23 cellular contexts compared by ENCODE assay signal in the genomic region with DNA sequence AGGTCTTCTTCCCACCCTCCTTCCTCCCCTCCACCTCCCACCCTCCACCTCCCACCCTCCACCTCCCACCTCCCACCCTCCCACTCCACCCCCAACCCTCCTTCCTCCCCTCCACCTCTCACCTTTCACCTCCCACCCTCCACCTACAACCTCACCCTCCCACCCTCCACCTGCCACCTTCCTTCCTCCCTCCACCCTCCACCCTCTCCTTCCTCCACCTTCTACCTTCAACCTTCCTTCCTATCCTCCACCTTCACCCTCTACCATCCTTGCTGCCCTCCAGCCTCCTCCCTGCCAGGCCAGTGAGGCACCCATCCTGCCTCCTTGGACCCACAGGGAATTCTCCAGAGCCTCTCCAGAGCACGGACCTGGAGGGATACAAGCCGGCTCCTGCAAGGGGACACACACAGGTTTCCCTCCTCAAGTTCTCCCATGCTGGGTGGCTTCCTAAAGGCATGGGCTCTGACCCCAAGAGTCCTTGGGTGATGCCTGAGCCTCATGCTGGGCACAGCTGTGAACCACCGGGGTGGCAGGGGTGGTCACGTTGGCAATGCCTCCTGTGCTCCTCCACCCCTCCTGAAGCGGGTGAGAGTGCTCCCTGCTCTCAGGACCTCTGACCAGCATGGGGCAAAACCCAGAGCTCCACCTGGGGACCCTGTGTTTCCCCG.
"Had no signal": no experiment of that assay in that cellular context is flagged by ENCODE, and none has a peak within 500 bp of the region (broad histone marks: within the 10 kb centered on the region; RNA-seq: fewer than 3 reads in every experiment).

No MANE protein-coding gene starts in this region.

- H3K27ac ChIP-seq: Peyer's patch had no signal

- DNase-seq: activated B cell treated with CpG ODN at 0.5 μM for 24 hours; activated CD4-positive, alpha-beta memory T cell treated with anti-CD3 and anti-CD28 coated beads, Interleukin-2, amount 10 ng/mL, durations not matched to agents 7 days and 5 days; activated CD4-positive, alpha-beta T cell treated with anti-CD3 and anti-CD28 coated beads, Interleukin-2, amount 10 ng/mL, durations not matched to agents 7 days and 5 days; activated naive CD4-positive, alpha-beta T cell; activated T-cell treated with anti-CD3 and anti-CD28 coated beads for 4 hours; activated T-cell treated with anti-CD3 and anti-CD28 coated beads, Interleukin-2, amount 50 U/mL, for 48 hours; amygdala; Karpas-422; NCI-H1048; NCI-H146; NCI-H187 treated with DMSO at 0.1 percent for 48 hours; NCI-H2081 treated with DMSO at 0.1 percent for 48 hours; NCI-H446; NCI-H524; SHP77 treated with DMSO at 0.1 percent for 48 hours; T-helper 2 cell; T1000 had no signal

- H3K36me3 Mint-ChIP-seq: activated naive CD4-positive, alpha-beta T cell treated with anti-CD3 and anti-CD28 coated beads, Interleukin-2, amount 50 U/mL, for 24 hours; brain had no signal

- H3K9me3 ChIP-seq: Peyer's patch had no signal

- H3K4me1 ChIP-seq: Peyer's patch had no signal

- H3K27ac Mint-ChIP-seq: activated B cell treated with CpG ODN at 0.5 μM for 24 hours; activated CD4-positive, alpha-beta memory T cell treated with anti-CD3 and anti-CD28 coated beads, Interleukin-2, amount 10 ng/mL, durations not matched to agents 7 days and 5 days; activated CD4-positive, alpha-beta T cell treated with anti-CD3 and anti-CD28 coated beads, Interleukin-2, amount 10 ng/mL, durations not matched to agents 7 days and 5 days; activated naive CD4-positive, alpha-beta T cell treated with anti-CD3 and anti-CD28 coated beads, Interleukin-2, amount 50 U/mL, for 24 hours; activated T-helper 2 cell treated with anti-CD3 and anti-CD28 coated beads, Interferon-gamma antibody, Interleukin-2, Interleukin-4, amounts not matched to agents 10 μg/mL and 5 μg/mL and 100 μg/mL, durations not matched to agents 14 hours and 24 hours and 36 hours had no signal

- H3K27me3 ChIP-seq: Peyer's patch had no signal

- H3K27me3 Mint-ChIP-seq: activated B cell treated with CpG ODN at 0.5 μM for 24 hours; activated CD4-positive, alpha-beta T cell treated with anti-CD3 and anti-CD28 coated beads, Interleukin-2, amount 10 ng/mL, durations not matched to agents 7 days and 5 days; activated naive CD4-positive, alpha-beta T cell treated with anti-CD3 and anti-CD28 coated beads, Interleukin-2, amount 50 U/mL, for 24 hours had no signal

- H3K4me3 Mint-ChIP-seq: activated B cell treated with CpG ODN at 0.5 μM for 24 hours; activated CD4-positive, alpha-beta memory T cell treated with anti-CD3 and anti-CD28 coated beads, Interleukin-2, amount 10 ng/mL, durations not matched to agents 7 days and 5 days; activated CD4-positive, alpha-beta T cell treated with anti-CD3 and anti-CD28 coated beads, Interleukin-2, amount 10 ng/mL, durations not matched to agents 7 days and 5 days; activated naive CD4-positive, alpha-beta T cell treated with anti-CD3 and anti-CD28 coated beads, Interleukin-2, amount 50 U/mL, for 24 hours; brain had no signal

- FAIRE-seq: astrocyte, TTC549 had no signal

- H3K4me1 Mint-ChIP-seq: activated B cell treated with CpG ODN at 0.5 μM for 24 hours; activated CD4-positive, alpha-beta T cell treated with anti-CD3 and anti-CD28 coated beads, Interleukin-2, amount 10 ng/mL, durations not matched to agents 7 days and 5 days; activated naive CD4-positive, alpha-beta T cell treated with anti-CD3 and anti-CD28 coated beads, Interleukin-2, amount 50 U/mL, for 24 hours had no signal

- H3K36me3 ChIP-seq: Peyer's patch had no signal

- H3K4me3 ChIP-seq: Peyer's patch had no signal

- H3K9me3 Mint-ChIP-seq: activated naive CD4-positive, alpha-beta T cell treated with anti-CD3 and anti-CD28 coated beads, Interleukin-2, amount 50 U/mL, for 24 hours had no signal
